13 cellular contexts compared by ENCODE assay signal in genomic region chr17:65463242-65463641, GRCh38.
DNase-seq lines count a peak whose midpoint lies in the region; FAIRE-seq and TF ChIP-seq lines count a peak whose summit lies in the region.
"Had no signal": no experiment of that assay in that cellular context is flagged by ENCODE, and none has a peak within 500 bp of the region (broad histone marks: within the 10 kb centered on the region; RNA-seq: fewer than 3 reads in every experiment).

No MANE protein-coding gene starts in this region.

- no peaks in the 10 kb centered on the region for H3K36me3 ChIP-seq in bronchial epithelial cell (ENCODE audit: control insufficient read depth, insufficient read depth, low read length)
- H3K36me3 ChIP-seq in left ventricle myocardium inferior = no peaks in the 10 kb centered on the region
- H3K36me3 ChIP-seq in prostate gland = no peaks in the 10 kb centered on the region

- TF ChIP-seq POLR2A in prostate gland (IDR thresholded peaks at IDR 0.05) = no peak

- peaks cover 15% of the 10 kb centered on the region for H3K4me1 ChIP-seq in left ventricle myocardium inferior
- H3K4me1 ChIP-seq in prostate gland (replicated peaks) = no peaks in the 10 kb centered on the region

- intact Hi-C loops in left ventricle myocardium inferior (cut with micrococcal nuclease) = no loop called here
- intact Hi-C loops in prostate gland (cut with DNase I) = loop anchor here (2.0 kb wide), 1 partner anchor 94 kb away; no protein-coding TSS in a partner anchor

- H3K4me3 ChIP-seq in bronchial epithelial cell (ENCODE audit: low read depth, low read length) = no peak overlapping the region
- peak overlapping the region; percentile 23 for H3K4me3 ChIP-seq in left ventricle myocardium inferior
- no peak overlapping the region for H3K4me3 ChIP-seq in prostate gland

- WGBS in prostate gland = 56% methylated on average over 9 of the region's 9 CpGs

- DNase-seq in Daoy (ENCODE audit: low read depth) (peak; percentile 19), bronchial epithelial cell (ENCODE audit: low read depth) (peak; percentile 90), left ventricle myocardium inferior (peak; percentile 78), prostate gland (ENCODE audit: low spot score) (peak; percentile 13), NAMALWA (ENCODE audit: low spot score) (no peak), HTR-8/SVneo (ENCODE audit: insufficient read length, low spot score) (no peak), NCI-H1694 (lab: John Stamatoyannopoulos, UW) (no peak), RCC 7860 (ENCODE audit: low spot score) (no peak)
- DNase-seq: ACHN; activated effector memory CD4-positive, alpha-beta T cell treated with anti-CD3 and anti-CD28 coated beads, Interleukin-2, amount 50 U/mL, for 16 hours; erythroblast; NCI-H524; SHP77 treated with DMSO at 0.1 percent for 48 hours had no signal

- H3K9me3 ChIP-seq in left ventricle myocardium inferior (replicated peaks) (no peaks in the 10 kb centered on the region), prostate gland (no peaks in the 10 kb centered on the region)

- H3K27ac ChIP-seq in left ventricle myocardium inferior (replicated peaks) (peak overlapping the region; percentile 87), prostate gland (no peak overlapping the region)

- H3K27me3 ChIP-seq in bronchial epithelial cell (ENCODE audit: control insufficient read depth, insufficient read depth, low read length) = no peaks in the 10 kb centered on the region
- H3K27me3 ChIP-seq in left ventricle myocardium inferior (ENCODE audit: low read depth) = no peaks in the 10 kb centered on the region
- H3K27me3 ChIP-seq in prostate gland (replicated peaks; ENCODE audit: insufficient read depth) = no peaks in the 10 kb centered on the region

- FAIRE-seq in bronchial epithelial cell (lab: Jason Lieb, UNC) (no peak), HTR-8/SVneo (lab: Jason Lieb, UNC) (no peak), RCC 7860 (lab: Jason Lieb, UNC) (no peak)

- no peak for TF ChIP-seq CTCF in bronchial epithelial cell (IDR thresholded peaks at IDR 0.05; ENCODE audit: insufficient read depth, low read length, severe bottlenecking)
- no peak for TF ChIP-seq CTCF in left ventricle myocardium inferior (IDR thresholded peaks at IDR 0.05; ENCODE audit: borderline replicate concordance)
- TF ChIP-seq CTCF in prostate gland (IDR thresholded peaks at IDR 0.05) = no peak

Comparison
In these comparisons a context has a peak if more than half of its experiments do, and no peak if none do; other contexts are left out.
1. DNase-seq: peak in Daoy (single experiment), bronchial epithelial cell (single experiment), left ventricle myocardium inferior (single experiment) and prostate gland (single experiment); none in NAMALWA (single experiment), HTR-8/SVneo (single experiment), NCI-H1694 (single experiment) and RCC 7860 (single experiment).